38 cellular contexts compared by ENCODE assay signal in genomic region chr3:2880357-2880756, GRCh38.
"Had no signal": no experiment of that assay in that cellular context is flagged by ENCODE, and none has a peak within 500 bp of the region (broad histone marks: within the 10 kb centered on the region; RNA-seq: fewer than 3 reads in every experiment).

No MANE protein-coding gene starts in this region.

- H3K4me1 Mint-ChIP-seq: activated CD4-positive, alpha-beta memory T cell treated with anti-CD3 and anti-CD28 coated beads, Interleukin-2, amount 10 ng/mL, durations not matched to agents 7 days and 5 days; activated CD8-positive, alpha-beta memory T cell treated with anti-CD3 and anti-CD28 coated beads, Interleukin-2, amount 10 ng/mL, durations not matched to agents 7 days and 5 days; activated naive CD4-positive, alpha-beta T cell treated with anti-CD3 and anti-CD28 coated beads, Interleukin-2, amount 50 U/mL, for 24 hours; activated naive CD8-positive, alpha-beta T cell treated with anti-CD3 and anti-CD28 coated beads, Interleukin-2, amount 10 ng/mL, durations not matched to agents 7 days and 5 days; T-cell had no signal

- ATAC-seq: activated CD8-positive, alpha-beta memory T cell treated with anti-CD3 and anti-CD28 coated beads, Interleukin-2, amount 10 ng/mL, durations not matched to agents 7 days and 5 days; activated T-cell treated with anti-CD3 and anti-CD28 coated beads, Interleukin-2, amount 50 U/mL, for 72 hours; PC-3; Right ventricle myocardium inferior; SK-N-SH treated with all-trans-retinoic acid at 6 μM for 48 hours; T-cell had no signal

- H3K27ac ChIP-seq: ascending aorta, cardiac muscle cell, Peyer's patch, RWPE1, WERI-Rb-1 had no signal

- H3K9me3 ChIP-seq: ascending aorta, MG63, Peyer's patch had no signal

- H3K36me3 ChIP-seq: ascending aorta, cardiac muscle cell, MG63, Peyer's patch, WERI-Rb-1 had no signal

- H3K4me1 ChIP-seq: ascending aorta, Peyer's patch had no signal

- DNase-seq: activated CD4-positive, alpha-beta memory T cell treated with anti-CD3 and anti-CD28 coated beads, Interleukin-2, amount 10 ng/mL, durations not matched to agents 7 days and 5 days; activated CD4-positive, alpha-beta T cell treated with anti-CD3 and anti-CD28 coated beads for 1 hour; activated CD4-positive, alpha-beta T cell treated with anti-CD3 and anti-CD28 coated beads for 48 hours; activated CD4-positive, CD25-positive, alpha-beta regulatory T cell; activated CD8-positive, alpha-beta memory T cell treated with anti-CD3 and anti-CD28 coated beads for 24 hours; activated CD8-positive, alpha-beta memory T cell treated with anti-CD3 and anti-CD28 coated beads, Interleukin-2, amount 10 ng/mL, durations not matched to agents 7 days and 5 days; activated CD8-positive, alpha-beta memory T cell treated with anti-CD3 and anti-CD28 coated beads, Interleukin-2, amount 50 U/mL, for 48 hours; activated gamma-delta T cell; activated naive CD4-positive, alpha-beta T cell treated with Interleukin-2 at 50 U/mL for 16 hours; activated naive CD8-positive, alpha-beta T cell treated with anti-CD3 and anti-CD28 coated beads, Interleukin-2, amount 10 ng/mL, durations not matched to agents 7 days and 5 days; activated T-cell treated with anti-CD3 and anti-CD28 coated beads, Interleukin-2, amount 50 U/mL, for 72 hours; Kasumi-1; KG1; MG63; NCI-H1048; NCI-H1105 treated with DMSO at 0.1 percent for 48 hours; NCI-H1436; NCI-H1694 treated with DMSO at 0.1 percent for 48 hours; NCI-H2029; NCI-H345; NCI-H510A; NCI-H526; NCI-H748 treated with DMSO at 0.1 percent for 48 hours; NK-92 treated with Interleukin-12 subunit alpha and Interleukin-12 subunit beta, amount 100 ng/mL, for 24 hours; PC-3; Peyer's patch; SIG-M5; T-cell; T-helper 2 cell; T-helper 9 cell; WERI-Rb-1 had no signal

- H3K4me3 Mint-ChIP-seq: activated CD4-positive, alpha-beta memory T cell treated with anti-CD3 and anti-CD28 coated beads, Interleukin-2, amount 10 ng/mL, durations not matched to agents 7 days and 5 days; activated CD8-positive, alpha-beta memory T cell treated with anti-CD3 and anti-CD28 coated beads, Interleukin-2, amount 10 ng/mL, durations not matched to agents 7 days and 5 days; activated naive CD4-positive, alpha-beta T cell treated with anti-CD3 and anti-CD28 coated beads, Interleukin-2, amount 50 U/mL, for 24 hours; activated naive CD8-positive, alpha-beta T cell treated with anti-CD3 and anti-CD28 coated beads, Interleukin-2, amount 10 ng/mL, durations not matched to agents 7 days and 5 days; activated T-cell treated with anti-CD3 and anti-CD28 coated beads, Interleukin-2, amount 50 U/mL, for 72 hours; T-cell had no signal

- H3K4me3 ChIP-seq: ascending aorta, cardiac muscle cell, MG63, Peyer's patch had no signal

- H3K27me3 Mint-ChIP-seq: activated CD4-positive, alpha-beta memory T cell treated with anti-CD3 and anti-CD28 coated beads, Interleukin-2, amount 10 ng/mL, durations not matched to agents 7 days and 5 days; activated CD8-positive, alpha-beta memory T cell treated with anti-CD3 and anti-CD28 coated beads, Interleukin-2, amount 10 ng/mL, durations not matched to agents 7 days and 5 days; activated naive CD4-positive, alpha-beta T cell treated with anti-CD3 and anti-CD28 coated beads, Interleukin-2, amount 50 U/mL, for 24 hours had no signal

- H3K9me3 Mint-ChIP-seq: activated CD4-positive, alpha-beta memory T cell treated with anti-CD3 and anti-CD28 coated beads, Interleukin-2, amount 10 ng/mL, durations not matched to agents 7 days and 5 days; activated naive CD4-positive, alpha-beta T cell treated with anti-CD3 and anti-CD28 coated beads, Interleukin-2, amount 50 U/mL, for 24 hours; activated naive CD8-positive, alpha-beta T cell treated with anti-CD3 and anti-CD28 coated beads, Interleukin-2, amount 10 ng/mL, durations not matched to agents 7 days and 5 days; activated T-cell treated with anti-CD3 and anti-CD28 coated beads, Interleukin-2, amount 50 U/mL, for 72 hours; activated T-helper 2 cell treated with anti-CD3 and anti-CD28 coated beads, Interferon-gamma antibody, Interleukin-2, Interleukin-4, amounts not matched to agents 10 μg/mL and 5 μg/mL and 100 μg/mL, durations not matched to agents 14 hours and 24 hours and 36 hours; T-cell had no signal

- H3K36me3 Mint-ChIP-seq: activated CD8-positive, alpha-beta memory T cell treated with anti-CD3 and anti-CD28 coated beads, Interleukin-2, amount 10 ng/mL, durations not matched to agents 7 days and 5 days; activated naive CD4-positive, alpha-beta T cell treated with anti-CD3 and anti-CD28 coated beads, Interleukin-2, amount 50 U/mL, for 24 hours; activated naive CD8-positive, alpha-beta T cell treated with anti-CD3 and anti-CD28 coated beads, Interleukin-2, amount 10 ng/mL, durations not matched to agents 7 days and 5 days; T-cell had no signal

- H3K27me3 ChIP-seq: ascending aorta, cardiac muscle cell, MG63, Peyer's patch had no signal

- H3K27ac Mint-ChIP-seq: activated CD4-positive, alpha-beta memory T cell treated with anti-CD3 and anti-CD28 coated beads, Interleukin-2, amount 10 ng/mL, durations not matched to agents 7 days and 5 days; activated CD8-positive, alpha-beta memory T cell treated with anti-CD3 and anti-CD28 coated beads, Interleukin-2, amount 10 ng/mL, durations not matched to agents 7 days and 5 days; activated naive CD4-positive, alpha-beta T cell treated with anti-CD3 and anti-CD28 coated beads, Interleukin-2, amount 50 U/mL, for 24 hours; activated naive CD8-positive, alpha-beta T cell treated with anti-CD3 and anti-CD28 coated beads, Interleukin-2, amount 10 ng/mL, durations not matched to agents 7 days and 5 days; activated T-cell treated with anti-CD3 and anti-CD28 coated beads, Interleukin-2, amount 50 U/mL, for 72 hours; activated T-helper 2 cell treated with anti-CD3 and anti-CD28 coated beads, Interferon-gamma antibody, Interleukin-2, Interleukin-4, amounts not matched to agents 10 μg/mL and 5 μg/mL and 100 μg/mL, durations not matched to agents 14 hours and 24 hours and 36 hours; T-cell had no signal
